Comparison of ENCODE assay signal across 17 cellular contexts in the genomic region with DNA sequence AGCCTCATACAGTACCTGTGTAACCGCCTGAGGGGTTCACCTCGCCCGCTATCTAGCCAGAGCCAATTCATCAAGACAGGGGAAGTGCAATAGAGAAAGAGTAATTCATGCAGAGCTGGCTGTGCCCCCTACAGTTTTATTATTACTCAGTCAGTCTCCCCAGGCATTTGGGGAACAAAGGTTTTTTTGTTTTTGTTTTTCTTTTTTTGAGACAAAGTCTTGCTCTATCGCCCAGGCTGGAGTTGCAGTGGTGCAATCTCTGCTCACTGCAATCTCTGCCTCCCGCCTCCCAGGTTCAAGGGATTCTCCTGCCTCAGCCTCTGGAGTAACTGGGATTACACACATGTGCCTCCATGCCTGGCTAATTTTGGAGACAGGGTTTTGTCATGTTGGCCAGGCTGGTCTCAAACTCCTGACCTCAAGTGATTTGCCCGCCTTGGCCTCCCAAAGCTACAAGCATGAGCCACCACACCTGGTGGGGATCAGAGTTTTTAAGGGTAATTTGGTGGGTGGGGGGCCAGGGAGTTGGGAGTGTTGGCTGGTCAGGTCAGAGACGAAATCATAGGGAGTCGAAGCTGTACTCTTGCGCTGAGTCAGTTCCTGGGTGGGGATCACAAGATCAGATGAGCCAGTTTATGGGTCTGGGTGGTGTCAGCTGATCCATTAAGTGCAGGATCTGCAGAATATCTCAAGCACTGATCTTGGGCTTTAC.
DNase-seq lines count a peak whose midpoint lies in the region; ATAC-seq and TF ChIP-seq lines count a peak whose summit lies in the region.
"Had no signal": no experiment of that assay in that cellular context is flagged by ENCODE, and none has a peak within 500 bp of the region (broad histone marks: within the 10 kb centered on the region; RNA-seq: fewer than 3 reads in every experiment).

No MANE protein-coding gene starts in this region.

- H3K4me3 ChIP-seq in HCT116 (replicated peaks in 1 of 2; ENCODE audit: low read depth in 1 of 2, low read length in 2 of 2) (no peak overlapping the region), SK-N-SH (ENCODE audit: low read depth in 2 of 2, low read length in 1 of 2) (no peak overlapping the region)
- H3K4me3 ChIP-seq: coronary artery, prostate gland had no signal

- H3K36me3 Mint-ChIP-seq in activated CD4-positive, alpha-beta memory T cell treated with anti-CD3 and anti-CD28 coated beads for 36 hours, result no peaks in the 10 kb centered on the region
- H3K36me3 Mint-ChIP-seq: T-cell, type B pancreatic cell had no signal

- H3K27ac ChIP-seq in HCT116 (ENCODE audit: low read depth, low read length) (no peak overlapping the region), foreskin keratinocyte (peak overlapping the region; percentile 36), SK-N-SH (ENCODE audit: low read depth in 2 of 2, low read length in 1 of 2) (no peak overlapping the region)
- H3K27ac ChIP-seq: prostate gland had no signal

- RAD21 ChIA-PET in HCT116 (lab: Charles Lee; ENCODE audit: low non-redundant PET in 1 of 2, low total read pairs in 2 of 2, uncharacterized antibody in 2 of 2, unreplicated experiment in 2 of 2), result no interaction called here

- no peak for TF ChIP-seq RAD21 in HCT116 (IDR thresholded peaks at IDR 0.05; ENCODE audit: low read depth)
- TF ChIP-seq RAD21 in SK-N-SH (IDR thresholded peaks at IDR 0.05; ENCODE audit: low read length), result no peak

- H3K27me3 ChIP-seq in HCT116 (ENCODE audit: insufficient read depth, low read length) (no peaks in the 10 kb centered on the region), foreskin keratinocyte (no peaks in the 10 kb centered on the region), SK-N-SH (ENCODE audit: insufficient read depth) (no peaks in the 10 kb centered on the region)

- no peaks in the 10 kb centered on the region for H3K9me3 Mint-ChIP-seq in activated CD4-positive, alpha-beta memory T cell treated with anti-CD3 and anti-CD28 coated beads for 36 hours
- H3K9me3 Mint-ChIP-seq: activated T-cell treated with anti-CD3 and anti-CD28 coated beads, Interleukin-2, amount 50 U/mL, for 4 hours; T-cell; type B pancreatic cell had no signal

- H3K4me1 Mint-ChIP-seq in activated CD4-positive, alpha-beta memory T cell treated with anti-CD3 and anti-CD28 coated beads for 36 hours (ENCODE audit: low read depth), result no peaks in the 10 kb centered on the region
- H3K4me1 Mint-ChIP-seq: T-cell had no signal

- H3K27me3 Mint-ChIP-seq in activated CD4-positive, alpha-beta memory T cell treated with anti-CD3 and anti-CD28 coated beads for 36 hours, result peaks cover 6% of the 10 kb centered on the region

- WGBS in SK-N-SH (ENCODE audit: low lambda C conversion rate), result 67% methylated on average over 9 of the region's 9 CpGs

- no peak for ATAC-seq in HCT116
- peak; percentile 71 for ATAC-seq in foreskin keratinocyte
- no peak for ATAC-seq in HG03354 (IDR thresholded peaks at IDR 0.05; ENCODE audit: poor library complexity, severe bottlenecking, unreplicated experiment)
- ATAC-seq: activated T-cell treated with anti-CD3 and anti-CD28 coated beads, Interleukin-2, amount 50 U/mL, for 4 hours; T-cell had no signal

- H3K36me3 ChIP-seq in HCT116 (ENCODE audit: control insufficient read depth in 1 of 2, insufficient read depth in 2 of 2, low read length in 2 of 2) (no peaks in the 10 kb centered on the region), SK-N-SH (replicated peaks in 1 of 2; ENCODE audit: control insufficient read depth in 1 of 2, insufficient read depth in 2 of 2, low read length in 1 of 2) (no peaks in the 10 kb centered on the region)
- H3K36me3 ChIP-seq: prostate gland had no signal

- H3K4me3 Mint-ChIP-seq in activated CD4-positive, alpha-beta memory T cell treated with anti-CD3 and anti-CD28 coated beads for 36 hours, result no peak overlapping the region
- H3K4me3 Mint-ChIP-seq: activated T-cell treated with anti-CD3 and anti-CD28 coated beads, Interleukin-2, amount 50 U/mL, for 4 hours; T-cell; type B pancreatic cell had no signal

- H3F3A ChIP-seq in SK-N-SH (replicated peaks; ENCODE audit: insufficient read depth), result no peaks in the 10 kb centered on the region

- DNase-seq in A172 (ENCODE audit: low spot score) (peak; percentile 91), HCT116 (ENCODE audit: low read depth, low spot score) (no peak), SK-N-DZ (ENCODE audit: low spot score) (peak; percentile 75), foreskin keratinocyte (peak in 1 of 2 donors; percentile 71), SK-N-SH (no peak), superior temporal gyrus (ENCODE audit: extremely low spot score) (no peak)
- no peak for DNase-seq in activated CD4-positive, alpha-beta memory T cell treated with anti-CD3 and anti-CD28 coated beads for 36 hours
- DNase-seq: ACHN; activated CD4-positive, alpha-beta T cell treated with anti-CD3 and anti-CD28 coated beads for 1 hour; activated T-cell treated with anti-CD3 and anti-CD28 coated beads, Interleukin-2, amount 50 U/mL, for 4 hours; NCI-H2171; stimulated activated CD8-positive, alpha-beta memory T cell treated with anti-CD3 and anti-CD28 coated beads, Interleukin-4, amount 100 ng/mL, for 48 hours; T-cell had no signal

- no peak for TF ChIP-seq CTCF in HCT116 (IDR thresholded peaks at IDR 0.05 in 2 of 3, conservative IDR thresholded peaks at IDR 0.05 in 1 of 3; ENCODE audit: borderline replicate concordance in 1 of 3, insufficient read depth in 1 of 3, low read depth in 2 of 3, low read length in 2 of 3)
- no peak for TF ChIP-seq CTCF in foreskin keratinocyte (conservative IDR thresholded peaks at IDR 0.05)
- TF ChIP-seq CTCF in SK-N-SH (IDR thresholded peaks at IDR 0.05), result no peak

- CTCF ChIA-PET in HCT116 (lab: Charles Lee) (interaction anchor here (0.7 kb wide), 1 partner anchor 9 kb away, joined by 3 read pairs; no protein-coding TSS in a partner anchor), SK-N-SH (lab: Yijun Ruan, JAX) (interaction anchor here (1.0 kb wide), 1 partner anchor 27 kb away, joined by 3 read pairs; no protein-coding TSS in a partner anchor)
- CTCF ChIA-PET in activated CD4-positive, alpha-beta memory T cell treated with anti-CD3 and anti-CD28 coated beads for 36 hours (lab: Charles Lee), result no interaction called here

- no peak overlapping the region for H3K27ac Mint-ChIP-seq in activated CD4-positive, alpha-beta memory T cell treated with anti-CD3 and anti-CD28 coated beads for 36 hours
- H3K27ac Mint-ChIP-seq: T-cell, type B pancreatic cell had no signal

- no TSS peak for BruUV-seq in HCT116 (replicated peaks; lab: Mats Ljungman, UMichigan)

- peak overlapping the region; percentile 41; the same call in 1 of the 2 replicates for H3K4me2 ChIP-seq in HCT116 (ENCODE audit: low read length)
- H3K4me2 ChIP-seq in SK-N-SH, result no peak overlapping the region

- TF ChIP-seq EP300 in SK-N-SH (IDR thresholded peaks at IDR 0.05; ENCODE audit: borderline replicate concordance in 1 of 2, low read depth in 1 of 2, low read length in 1 of 2), result no peak

- intact Hi-C loops in HCT116 (cut with micrococcal nuclease), result no loop called here
- intact Hi-C loops in activated CD4-positive, alpha-beta memory T cell treated with anti-CD3 and anti-CD28 coated beads for 36 hours (cut with micrococcal nuclease), result no loop called here

- H3K4me1 ChIP-seq in HCT116 (ENCODE audit: control insufficient read depth in 1 of 2, insufficient read depth in 2 of 2, low read length in 2 of 2), result peaks cover 0 to 10% of the 10 kb centered on the region in 2 experiments; a peak in 2 of 4 replicates
- peaks cover 3% of the 10 kb centered on the region for H3K4me1 ChIP-seq in foreskin keratinocyte
- H3K4me1 ChIP-seq in SK-N-SH (ENCODE audit: control insufficient read depth in 1 of 2, insufficient read depth in 2 of 2, low read depth in 1 of 2, low read length in 1 of 2), result no peaks in the 10 kb centered on the region; a peak in 1 of 4 replicates
- H3K4me1 ChIP-seq: prostate gland had no signal

- H3K9me2 ChIP-seq in HCT116 (ENCODE audit: insufficient read depth), result no peaks in the 10 kb centered on the region
- no peaks in the 10 kb centered on the region for H3K9me2 ChIP-seq in SK-N-SH

- H3K9me3 ChIP-seq in HCT116 (ENCODE audit: control insufficient read depth in 1 of 2, insufficient read depth in 1 of 2, low read depth in 1 of 2, low read length in 2 of 2), result no peaks in the 10 kb centered on the region
- H3K9me3 ChIP-seq in SK-N-SH, result no peaks in the 10 kb centered on the region
- H3K9me3 ChIP-seq: prostate gland had no signal

- POLR2A ChIA-PET in HCT116 (lab: Charles Lee), result no interaction called here
- POLR2A ChIA-PET in activated CD4-positive, alpha-beta memory T cell treated with anti-CD3 and anti-CD28 coated beads for 36 hours (lab: Charles Lee), result no interaction called here
- POLR2A ChIA-PET in SK-N-SH (lab: Yijun Ruan, JAX), result no interaction called here

- H2AFZ ChIP-seq in HCT116 (ENCODE audit: low read depth, low read length, poor library complexity, severe bottlenecking) (no peak overlapping the region), SK-N-SH (ENCODE audit: low read depth) (no peak overlapping the region)

- no peak for TF ChIP-seq POLR2A in HCT116 (IDR thresholded peaks at IDR 0.05; ENCODE audit: borderline replicate concordance, extremely low read depth, insufficient read depth, insufficient read length)

- H4K20me1 ChIP-seq in HCT116 (ENCODE audit: insufficient read depth) (no peaks in the 10 kb centered on the region), SK-N-SH (ENCODE audit: insufficient read depth) (no peaks in the 10 kb centered on the region)

- H3K9ac ChIP-seq in HCT116 (ENCODE audit: low read length), result no peak overlapping the region
- no peak overlapping the region for H3K9ac ChIP-seq in SK-N-SH

- H3K79me2 ChIP-seq in HCT116 (ENCODE audit: insufficient read depth, low read length) (no peaks in the 10 kb centered on the region), SK-N-SH (ENCODE audit: insufficient read depth) (no peaks in the 10 kb centered on the region)

TF ChIP-seq in HCT116, 20 proteins besides CTCF, POLR2A, EP300 and RAD21 (continues in another document):
- TF ChIP-seq CEBPB (IDR thresholded peaks at IDR 0.05; ENCODE audit: low read depth) (no peak), TCF7L2 (IDR thresholded peaks at IDR 0.05; ENCODE audit: borderline replicate concordance, extremely low read depth, insufficient read depth, insufficient read length) (no peak), SRF (IDR thresholded peaks at IDR 0.05; ENCODE audit: low read depth) (no peak), ZNF274 (IDR thresholded peaks at IDR 0.05; ENCODE audit: low read depth, low read length) (no peak), EZH2phosphoT487 (IDR thresholded peaks at IDR 0.05; ENCODE audit: borderline replicate concordance) (no peak)

TF ChIP-seq in SK-N-SH, 30 proteins besides CTCF, POLR2A, EP300 and RAD21:
- no peak for TF ChIP-seq TCF12 (IDR thresholded peaks at IDR 0.05)

Comparison
In these comparisons a context has a peak if more than half of its experiments do, and no peak if none do; other contexts are left out.
1. DNase-seq: peak in A172 (single experiment) and SK-N-DZ (single experiment); none in HCT116 (single experiment), activated CD4-positive, alpha-beta memory T cell treated with anti-CD3 and anti-CD28 coated beads for 36 hours (single experiment), SK-N-SH (single experiment) and superior temporal gyrus (single experiment).